ENCODE assay signal across 8 cellular contexts in the genomic region with DNA sequence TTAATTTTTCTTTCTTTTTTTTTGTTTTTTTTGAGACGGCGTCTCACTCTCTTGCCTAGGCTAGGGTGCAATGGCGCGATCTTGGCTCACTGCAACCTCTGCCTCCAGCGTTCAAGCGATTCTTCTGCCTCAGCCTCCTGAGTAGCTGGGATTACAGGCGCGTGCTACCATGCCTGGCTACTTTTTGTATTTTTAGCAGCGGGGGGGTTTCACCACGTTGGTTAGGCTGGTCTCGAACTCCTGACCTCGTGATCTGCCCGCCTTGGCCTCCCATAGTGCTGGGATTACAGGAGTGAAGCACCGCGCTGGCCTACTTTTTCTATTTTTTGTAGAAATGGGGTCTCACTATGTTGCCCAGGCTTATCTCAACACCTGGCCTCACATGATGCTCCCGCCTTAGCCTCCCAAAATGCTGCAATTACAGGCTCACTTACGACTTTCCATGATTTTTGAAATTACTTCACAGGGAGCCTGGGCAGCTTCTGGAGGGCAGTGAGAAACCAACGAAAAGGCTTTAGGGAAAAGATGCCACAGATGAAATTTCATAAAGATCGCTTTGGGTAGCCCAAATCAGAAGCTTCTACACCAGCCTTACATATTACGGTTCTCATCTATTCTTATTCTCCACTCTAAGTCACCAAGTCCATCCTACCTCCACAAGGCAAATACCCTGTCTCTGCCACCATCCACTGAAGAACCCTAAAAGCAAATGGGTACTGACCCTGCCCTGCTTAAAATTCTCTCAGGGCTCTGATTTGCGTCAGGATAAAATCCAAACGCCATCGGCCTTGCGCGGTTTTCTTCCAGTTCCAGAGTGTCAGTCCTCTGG. TPM values are rescaled to one million over a fixed set of nuclear protein-coding genes. Genes with fewer than 3 reads are reported as not detected.
DNase-seq lines count a peak whose midpoint lies in the region; TF ChIP-seq lines count a peak whose summit lies in the region.

No MANE protein-coding gene starts in this region.

- no peaks in the 10 kb centered on the region for H3K36me3 Mint-ChIP-seq in mesothelial cell of epicardium

- H3K4me3 ChIP-seq in GM08714 (ENCODE audit: low read length) (peak overlapping the region; percentile 96), MG63 (peak overlapping the region; percentile 75)

- no peaks in the 10 kb centered on the region for H3K9me3 ChIP-seq in MG63

- TF ChIP-seq CTCF in mesothelial cell of epicardium (IDR thresholded peaks at IDR 0.05; ENCODE audit: unreplicated experiment) = no peak

- DNase-seq in MG63 = no peak
- peak; percentile 49 for DNase-seq in cerebellar cortex (ENCODE audit: low spot score)
- DNase-seq in mesothelial cell of epicardium (ENCODE audit: low spot score in 2 of 2, unreplicated experiment in 2 of 2) = no peak
- no peak for DNase-seq in SK-N-DZ (ENCODE audit: low spot score)
- no peak for DNase-seq in epidermal melanocyte (ENCODE audit: insufficient read length, low spot score)
- no peak for DNase-seq in AML-193 (lab: John Stamatoyannopoulos, UW)
- no peak for DNase-seq in T1000 (lab: John Stamatoyannopoulos, UW)

- no peaks in the 10 kb centered on the region for H3K27me3 ChIP-seq in MG63

- H3K27ac Mint-ChIP-seq in mesothelial cell of epicardium = peak overlapping the region; percentile 99

- peaks cover 18% of the 10 kb centered on the region for H3K4me1 Mint-ChIP-seq in mesothelial cell of epicardium

- no peaks in the 10 kb centered on the region for H3K27me3 Mint-ChIP-seq in mesothelial cell of epicardium (ENCODE audit: low read depth)

- no peaks in the 10 kb centered on the region for H3K9me3 Mint-ChIP-seq in mesothelial cell of epicardium

- peak overlapping the region; percentile 98 for H3K4me3 Mint-ChIP-seq in mesothelial cell of epicardium

- H3K36me3 ChIP-seq in MG63 = no peaks in the 10 kb centered on the region; the same call in none of the 2 replicates

RNA-seq across cellular contexts. Expression of gene RRM1, which starts 0.9 kb away (rescaled TPM):
- 84.1 and 87.5 TPM in 2 replicates for total RNA-seq in MG63 (2014; rRNA removed; shearing (Covaris generic); ENCODE audit: low replicate concordance)
- 49.4 to 58.6 TPM (median 51.7 TPM) in 3 replicates for total RNA-seq in mesothelial cell of epicardium
- 207 and 257 TPM in 2 replicates for polyA plus RNA-seq in SK-N-DZ (2014; cell fraction: cytosol; rRNA removed)
- polyA plus RNA-seq in SK-N-DZ (2014; cell fraction: nucleus; rRNA removed) = 116 and 139 TPM in 2 replicates
